Comparison of ENCODE assay signal across 8 cellular contexts in the genomic region with DNA sequence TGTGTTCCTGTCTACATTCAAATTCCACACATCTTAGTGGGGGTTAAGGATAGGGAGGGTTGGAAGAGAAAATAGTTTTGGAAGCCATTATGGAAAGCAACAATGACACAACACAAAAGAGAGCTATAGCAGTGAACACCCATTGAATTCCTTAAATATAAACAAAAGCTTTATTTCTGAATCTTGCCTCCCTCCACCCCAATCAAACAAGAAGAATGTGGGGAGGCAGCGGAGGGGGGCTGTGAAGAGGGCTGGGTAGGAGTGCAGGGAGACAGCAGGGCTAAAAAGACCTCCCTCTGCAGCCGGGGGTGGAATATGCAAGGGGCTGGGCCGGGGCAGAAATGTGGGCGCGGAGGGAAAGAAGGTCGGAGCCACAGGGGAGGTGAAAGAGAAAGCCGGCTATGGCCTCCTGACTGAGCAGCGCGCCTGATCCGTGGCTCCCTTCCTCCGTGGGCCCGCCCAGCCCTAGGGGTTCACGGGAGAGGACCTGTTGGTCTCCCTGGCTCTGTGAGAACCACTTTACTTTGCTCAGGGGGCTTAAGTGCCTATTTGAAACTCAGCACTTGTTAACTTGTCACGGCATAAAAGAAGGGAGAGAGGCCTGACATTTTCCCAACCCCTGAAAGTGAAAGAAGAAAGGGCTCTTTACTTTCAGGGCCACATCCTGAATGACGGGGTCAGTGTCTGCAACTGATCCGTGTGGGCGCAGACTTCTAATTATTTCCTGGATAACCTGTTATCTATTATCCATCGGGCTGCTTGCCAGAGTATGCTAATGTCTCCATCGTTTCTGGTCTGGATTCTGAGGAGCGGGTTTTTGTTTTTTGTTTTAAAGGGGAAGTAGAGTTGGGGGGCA.
DNase-seq lines count a peak whose midpoint lies in the region; ATAC-seq and TF ChIP-seq lines count a peak whose summit lies in the region.

No MANE protein-coding gene starts in this region.

- H2AFZ ChIP-seq in neuronal stem cell (ENCODE audit: low read length), result peak overlapping the region; percentile 82

- H3K4me1 Mint-ChIP-seq in activated naive CD4-positive, alpha-beta T cell treated with anti-CD3 and anti-CD28 coated beads, Interleukin-2, amount 10 ng/mL, durations not matched to agents 7 days and 5 days, result peaks cover 53% of the 10 kb centered on the region

- no peak overlapping the region for H2BK5ac ChIP-seq in neuronal stem cell (ENCODE audit: low read length)

- WGBS in neuronal stem cell (ENCODE audit: extremely low coverage in 2 of 2, insufficient read length in 2 of 2, insufficient replicate concordance in 1 of 2), 2 donors, result no CpG with 5 or more reads among the region's 20 CpGs

- peaks cover 9 to 30% of the 10 kb centered on the region in 2 donors for H3K4me1 ChIP-seq in neuronal stem cell (ENCODE audit: control insufficient read depth in 2 of 2, insufficient read depth in 1 of 2, low read depth in 1 of 2, low read length in 2 of 2)

- no peaks in the 10 kb centered on the region for H3K9me3 Mint-ChIP-seq in activated naive CD4-positive, alpha-beta T cell treated with anti-CD3 and anti-CD28 coated beads, Interleukin-2, amount 10 ng/mL, durations not matched to agents 7 days and 5 days

- CTCF ChIA-PET in activated naive CD4-positive, alpha-beta T cell treated with anti-CD3 and anti-CD28 coated beads, Interleukin-2, amount 10 ng/mL, durations not matched to agents 7 days and 5 days (lab: Charles Lee), result interaction anchor here (0.7 to 1.5 kb wide), 3 partner anchors 8 to 182 kb away, joined by 3 to 4 read pairs (median 3); no protein-coding TSS in a partner anchor

- H3K27ac Mint-ChIP-seq in activated naive CD4-positive, alpha-beta T cell treated with anti-CD3 and anti-CD28 coated beads, Interleukin-2, amount 10 ng/mL, durations not matched to agents 7 days and 5 days, result peak overlapping the region; percentile 90

- peaks cover 0 to 54% (median 0%) of the 10 kb centered on the region in 3 experiments for H3K27me3 ChIP-seq in neuronal stem cell (ENCODE audit: control insufficient read depth in 3 of 3, insufficient read depth in 3 of 3, low read depth in 1 of 3, low read length in 3 of 3)

- DNase-seq in NCI-H510A treated with DMSO at 0.1 percent for 48 hours (lab: John Stamatoyannopoulos, UW) (peak; percentile 73), germinal center (ENCODE audit: low spot score) (peak; percentile 51), neuronal stem cell (ENCODE audit: low spot score) (peak; percentile 85)
- peak; percentile 62 for DNase-seq in activated naive CD4-positive, alpha-beta T cell treated with anti-CD3 and anti-CD28 coated beads, Interleukin-2, amount 10 ng/mL, durations not matched to agents 7 days and 5 days

- H3K4me3 ChIP-seq in neuronal stem cell (ENCODE audit: low read length in 2 of 2), result peak overlapping the region in 1 of 2 donors; percentile 35

- H3K14ac ChIP-seq in neuronal stem cell (ENCODE audit: low read length), result no peak overlapping the region

- no peak overlapping the region for H3K9ac ChIP-seq in neuronal stem cell (ENCODE audit: low read depth, low read length, poor library complexity)

- peak overlapping the region; percentile 75 for H3K4me3 Mint-ChIP-seq in activated naive CD4-positive, alpha-beta T cell treated with anti-CD3 and anti-CD28 coated beads, Interleukin-2, amount 10 ng/mL, durations not matched to agents 7 days and 5 days

- H4K91ac ChIP-seq in neuronal stem cell (ENCODE audit: low read depth, low read length, poor library complexity), result no peak overlapping the region

- no peak overlapping the region for H2AK5ac ChIP-seq in neuronal stem cell (ENCODE audit: low read depth, low read length)

- H3K4ac ChIP-seq in neuronal stem cell (ENCODE audit: low read length), result no peak overlapping the region

- no peaks in the 10 kb centered on the region for H3K79me1 ChIP-seq in neuronal stem cell (ENCODE audit: low read depth, low read length)

- no peak overlapping the region for H3K23ac ChIP-seq in neuronal stem cell (ENCODE audit: low read depth, low read length, poor library complexity)

- H3K18ac ChIP-seq in neuronal stem cell (ENCODE audit: low read length), result peak overlapping the region; percentile 90

- H3K27ac ChIP-seq in neuronal stem cell (replicated peaks; ENCODE audit: low read length), result peak overlapping the region; percentile 97

- in situ Hi-C loops in GM18951 (cut with MboI; ENCODE audit: low sequenced_read_pairs, unreplicated experiment), result loop anchor here (10.0 kb wide), 1 partner anchor 595 kb away; no protein-coding TSS in a partner anchor

- H2BK12ac ChIP-seq in neuronal stem cell (ENCODE audit: low read length), result peak overlapping the region; percentile 44

- ATAC-seq in HG03354 (IDR thresholded peaks at IDR 0.05; ENCODE audit: poor library complexity, severe bottlenecking, unreplicated experiment) (no peak), GM18517 (IDR thresholded peaks at IDR 0.05; ENCODE audit: unreplicated experiment) (no peak), GM21423 (IDR thresholded peaks at IDR 0.05; ENCODE audit: unreplicated experiment) (no peak)

- no peaks in the 10 kb centered on the region for H3K9me3 ChIP-seq in neuronal stem cell (replicated peaks in 1 of 2; ENCODE audit: control insufficient read depth in 2 of 2, insufficient read depth in 1 of 2, low read depth in 1 of 2, low read length in 2 of 2)

- H3K36me3 Mint-ChIP-seq in activated naive CD4-positive, alpha-beta T cell treated with anti-CD3 and anti-CD28 coated beads, Interleukin-2, amount 10 ng/mL, durations not matched to agents 7 days and 5 days, result peaks cover 2% of the 10 kb centered on the region

- H2BK15ac ChIP-seq in neuronal stem cell (ENCODE audit: low read length), result no peak overlapping the region

- no peaks in the 10 kb centered on the region for H3K36me3 ChIP-seq in neuronal stem cell (replicated peaks in 1 of 2; ENCODE audit: control insufficient read depth in 2 of 2, insufficient read depth in 2 of 2, low read length in 2 of 2)

- TF ChIP-seq POLR2A in GM18951 (IDR thresholded peaks at IDR 0.05; ENCODE audit: extremely low read depth, insufficient read depth, insufficient read length), result peak; percentile 24

- H3K27me3 Mint-ChIP-seq in activated naive CD4-positive, alpha-beta T cell treated with anti-CD3 and anti-CD28 coated beads, Interleukin-2, amount 10 ng/mL, durations not matched to agents 7 days and 5 days, result peaks cover 5% of the 10 kb centered on the region

- H2BK120ac ChIP-seq in neuronal stem cell (ENCODE audit: low read depth, low read length), result no peak overlapping the region

- no peak overlapping the region for H4K8ac ChIP-seq in neuronal stem cell (ENCODE audit: low read depth, low read length)

- peak overlapping the region; percentile 50 for H3K4me2 ChIP-seq in neuronal stem cell (ENCODE audit: insufficient read depth, low read length, poor library complexity, severe bottlenecking)
